In genomic region chr2:200811336-200812121, GRCh38 we compare ENCODE assay signal across 8 cellular contexts. TPM values are rescaled to one million over a fixed set of nuclear protein-coding genes. Genes with fewer than 3 reads are reported as not detected.
DNase-seq lines count a peak whose midpoint lies in the region; ATAC-seq, FAIRE-seq and TF ChIP-seq lines count a peak whose summit lies in the region.

BZW1 (plus strand) TSS chr2:200811910; CDS start chr2:200813218, 1,308 bp downstream.

- H3K4me1 ChIP-seq in psoas muscle, result peaks cover 38% of the 10 kb centered on the region

- TF ChIP-seq CTCF in psoas muscle (IDR thresholded peaks at IDR 0.05), result no peak

- H3K27ac ChIP-seq in angular gyrus (ENCODE audit: low read depth, low read length) (peak within 1 kb of the TSS; percentile 100), psoas muscle (peak within 1 kb of the TSS; percentile 98)

- ATAC-seq in GM18498 (IDR thresholded peaks at IDR 0.05; ENCODE audit: unreplicated experiment), result peak; percentile 81
- peak; percentile 77 for ATAC-seq in HG02938 (IDR thresholded peaks at IDR 0.05; ENCODE audit: unreplicated experiment)
- peak; percentile 93 for ATAC-seq in left ventricle myocardium superior
- ATAC-seq in psoas muscle, result peak; percentile 93 to 94 (median 93)

- H3K27me3 ChIP-seq in psoas muscle (ENCODE audit: insufficient read depth in 3 of 3, low read length in 2 of 3), result no peaks in the 10 kb centered on the region

- 0% methylated on average over 54 to 74 of the region's 74 CpGs for WGBS in psoas muscle, 3 donors

- intact Hi-C loops in left ventricle myocardium superior (cut with micrococcal nuclease) (loop anchor here (5.0 kb wide), 1 partner anchor 99 kb away; no protein-coding TSS in a partner anchor), psoas muscle (cut with DNase I) (loop anchor here (1.0 to 5.0 kb wide), 5 partner anchors 45 to 99 kb away; partner anchors contain the start of gene CLK1 (in 2 of the 2))

- FAIRE-seq in urothelium cell line (lab: Jason Lieb, UNC), result peak; percentile 56

- no peaks in the 10 kb centered on the region for H3K9me3 ChIP-seq in psoas muscle

- DNase-seq in NCI-H187 (lab: John Stamatoyannopoulos, UW) (peak; percentile 82 to 87), T-helper 2 cell (peak; percentile 94 to 97 (median 96)), left ventricle myocardium superior (peak; percentile 96), psoas muscle (peak; percentile 95 to 98), urothelium cell line (ENCODE audit: low spot score) (peak; percentile 99)

- H3K4me3 ChIP-seq in psoas muscle, result peak within 1 kb of the TSS; percentile 91

- peaks cover 6 to 35% of the 10 kb centered on the region in 2 donors for H3K36me3 ChIP-seq in psoas muscle (ENCODE audit: insufficient read depth in 1 of 2, low read depth in 1 of 2)

RNA-seq across cellular contexts. Expression of gene BZW1, which starts in this region (rescaled TPM):
- total RNA-seq in left ventricle myocardium superior (71.2 TPM), psoas muscle (100 to 1,000 TPM in 3 of 4 donors, 10 to 100 TPM in 1; 55.6 to 122 (median 114) TPM)
- 100 to 1,000 TPM in 2 of 3 donors, 10 to 100 TPM in 1; 52.5 to 223 (median 163) TPM for polyA plus RNA-seq in psoas muscle

Comparison
In these comparisons a context has a peak if more than half of its experiments do, and no peak if none do; other contexts are left out.
1. Peak in every context shown above with its lines: DNase-seq, ATAC-seq, H3K4me3 ChIP-seq and H3K27ac ChIP-seq.